Comparison of ENCODE assay signal across 8 cellular contexts in genomic region chr7:12687213-12688171, GRCh38. TPM values are rescaled to one million over a fixed set of nuclear protein-coding genes. Genes with fewer than 3 reads are reported as not detected.
DNase-seq lines count a peak whose midpoint lies in the region; ATAC-seq lines count a peak whose summit lies in the region.

ARL4A (plus strand) TSS chr7:12687633; CDS start chr7:12688255, 622 bp downstream.

- DNase-seq in Caki2 (ENCODE audit: low read depth), result peak; percentile 97
- peak; percentile 98 for DNase-seq in OCI-M1 (lab: John Stamatoyannopoulos, UW)
- DNase-seq in activated T-cell treated with anti-CD3 and anti-CD28 coated beads for 4 hours, result peak; percentile 69
- DNase-seq in epidermal melanocyte (ENCODE audit: insufficient read length, low spot score), result peak; percentile 98
- DNase-seq in midbrain (lab: John Stamatoyannopoulos, UW), result peak; percentile 98
- peak; percentile 85 for DNase-seq in stimulated activated CD8-positive, alpha-beta memory T cell treated with anti-CD3 and anti-CD28 coated beads, Interleukin-15, amount 100 ng/mL, for 48 hours (ENCODE audit: low read depth in 2 of 2)

- H3K9ac ChIP-seq in HUES6 (ENCODE audit: low read length), result peak within 1 kb of the TSS; percentile 87

- ATAC-seq in GM21447 (IDR thresholded peaks at IDR 0.05; ENCODE audit: unreplicated experiment), result peak; percentile 86

- H3K4me3 ChIP-seq in HUES6 (ENCODE audit: low read depth, low read length), result peak within 1 kb of the TSS; percentile 76

- no peaks in the 10 kb centered on the region for H3K27me3 ChIP-seq in HUES6 (ENCODE audit: control insufficient read depth, insufficient read depth, low read length)

- H3K9me3 ChIP-seq in HUES6 (ENCODE audit: control insufficient read depth, insufficient read depth, low read depth, low read length), result no peaks in the 10 kb centered on the region

- H3K36me3 ChIP-seq in HUES6 (ENCODE audit: control insufficient read depth, insufficient read depth, low read length), result 0 out of 2 replicates have a peak, but pooled peaks cover 4% of the 10 kb centered on the region

- peak within 1 kb of the TSS; percentile 88 for H3K27ac ChIP-seq in HUES6 (ENCODE audit: low read depth, low read length)

- in situ Hi-C loops in Caki2 (cut with HindIII; ENCODE audit: low pct_unique_long_range_greater_than_20kb, low sequenced_read_pairs), result no loop called here

- peaks cover 3% of the 10 kb centered on the region; the same call in 1 of the 2 replicates for H3K4me1 ChIP-seq in HUES6 (ENCODE audit: control insufficient read depth, insufficient read depth, low read length)

RNA-seq across cellular contexts. Expression of gene ARL4A, which starts in this region (rescaled TPM):
- 31.2 and 45.1 TPM in 2 replicates for total RNA-seq in Caki2 (2014; rRNA removed; shearing (Covaris generic); ENCODE audit: low replicate concordance)

Comparison
In these comparisons a context has a peak if more than half of its experiments do, and no peak if none do; other contexts are left out.
1. Peak in every context shown above with its lines: DNase-seq, ATAC-seq, H3K4me3 ChIP-seq and H3K27ac ChIP-seq.